ENCODE assay signal across 23 cellular contexts in genomic region chr21:45114072-45114471, GRCh38. TPM values are rescaled to one million over a fixed set of nuclear protein-coding genes. Genes with fewer than 3 reads are reported as not detected.
DNase-seq lines count a peak whose midpoint lies in the region; ATAC-seq, FAIRE-seq and TF ChIP-seq lines count a peak whose summit lies in the region.
"Had no signal": no experiment of that assay in that cellular context is flagged by ENCODE, and none has a peak within 500 bp of the region (broad histone marks: within the 10 kb centered on the region; RNA-seq: fewer than 3 reads in every experiment).

No MANE protein-coding gene starts in this region.

- TF ChIP-seq EP300 in HepG2 (IDR thresholded peaks at IDR 0.05; ENCODE audit: low read depth in 2 of 2, low read length in 2 of 2) = no peak
- TF ChIP-seq EP300 in HepG2 (CRISPR knock-in tag; IDR thresholded peaks at IDR 0.05; ENCODE audit: borderline replicate concordance) = no peak
- peak; percentile 60 for TF ChIP-seq EP300 in K562 (IDR thresholded peaks at IDR 0.05; ENCODE audit: low read length)

- BruUV-seq in HepG2 (replicated peaks; lab: Mats Ljungman, UMichigan) = no TSS peak
- no TSS peak for BruUV-seq in K562 (replicated peaks; lab: Mats Ljungman, UMichigan)

- H3K9ac ChIP-seq in HepG2 (ENCODE audit: insufficient read depth, low read depth, low read length) = no peak overlapping the region
- H3K9ac ChIP-seq in K562 (ENCODE audit: insufficient read depth in 1 of 2, low read depth in 2 of 2, low read length in 2 of 2) = no peak overlapping the region
- H3K9ac ChIP-seq in keratinocyte (ENCODE audit: control insufficient read depth, extremely low read depth, insufficient read depth, low read length) = no peak overlapping the region

- H3K79me2 ChIP-seq in HepG2 (ENCODE audit: insufficient read depth, low read length) (no peaks in the 10 kb centered on the region), K562 (ENCODE audit: control insufficient read depth, insufficient read depth, low read length) (peaks cover 12% of the 10 kb centered on the region; the same call in 2 of the 3 replicates), keratinocyte (ENCODE audit: control insufficient read depth, insufficient read depth, low read length) (peaks cover 18% of the 10 kb centered on the region)

- H3K9me3 ChIP-seq in HepG2 (ENCODE audit: low read length) = no peaks in the 10 kb centered on the region
- no peaks in the 10 kb centered on the region for H3K9me3 ChIP-seq in right lobe of liver
- no peaks in the 10 kb centered on the region for H3K9me3 ChIP-seq in K562 (replicated peaks; ENCODE audit: control insufficient read depth, insufficient read depth, low read depth, low read length)
- no peaks in the 10 kb centered on the region for H3K9me3 ChIP-seq in keratinocyte (ENCODE audit: control insufficient read depth, low read depth, low read length)
- H3K9me3 ChIP-seq in spleen = no peaks in the 10 kb centered on the region
- H3K9me3 ChIP-seq: ascending aorta, MG63 had no signal

- no peak for ATAC-seq in HepG2
- ATAC-seq in right lobe of liver = no peak
- no peak for ATAC-seq in K562
- ATAC-seq: natural killer cell, sciatic nerve had no signal

- DNase-seq in HepG2 (ENCODE audit: low spot score) (no peak), right lobe of liver (no peak), K562 (ENCODE audit: extremely low read depth in 1 of 4, low spot score in 3 of 4) (no peak), keratinocyte (ENCODE audit: low read depth, low spot score) (no peak), putamen (ENCODE audit: low spot score) (no peak), spleen (no peak), NCI-H146 treated with DMSO at 0.1 percent for 48 hours (lab: John Stamatoyannopoulos, UW; ENCODE audit: unreplicated experiment) (no peak)
- no peak for DNase-seq in activated CD4-positive, alpha-beta T cell treated with anti-CD3 and anti-CD28 coated beads, Interleukin-2, amount 50 U/mL, for 1 hour
- DNase-seq: activated B cell treated with CpG ODN at 0.5 μM for 24 hours; activated CD4-positive, alpha-beta memory T cell treated with anti-CD3 and anti-CD28 coated beads for 36 hours; activated CD8-positive, alpha-beta memory T cell treated with anti-CD3 and anti-CD28 coated beads, Interleukin-2, amount 50 U/mL, for 48 hours; CD8-positive, alpha-beta memory T cell; DMS53; GDM1; GOT3; MG63; natural killer cell; NCI-H1694; NCI-H69; trophoblast cell had no signal

- H3K36me3 ChIP-seq in HepG2 (replicated peaks in 1 of 2; ENCODE audit: control insufficient read depth in 1 of 2, insufficient read depth in 2 of 2, low read length in 2 of 2) (peaks cover 0 to 1% of the 10 kb centered on the region in 2 experiments; a peak in 2 of 5 replicates), right lobe of liver (no peaks in the 10 kb centered on the region), K562 (ENCODE audit: control insufficient read depth, insufficient read depth, low read length) (no peaks in the 10 kb centered on the region), keratinocyte (ENCODE audit: control insufficient read depth in 2 of 2, extremely low read depth in 1 of 2, insufficient read depth in 2 of 2, low read length in 2 of 2) (no peaks in the 10 kb centered on the region), spleen (no peaks in the 10 kb centered on the region)
- H3K36me3 ChIP-seq: MG63 had no signal

- POLR2A ChIA-PET in HepG2 (lab: Yijun Ruan, JAX) (no interaction called here), K562 (lab: Yijun Ruan, JAX) (interaction anchor here (0.7 to 1.5 kb wide), 3 partner anchors 9 to 747 kb away, joined by 3 to 4 read pairs (median 3); no protein-coding TSS in a partner anchor)

- TF ChIP-seq RAD21 in HepG2 (CRISPR knock-in tag; IDR thresholded peaks at IDR 0.05) (no peak), K562 (CRISPR knock-in tag; conservative IDR thresholded peaks at IDR 0.05 in 1 of 2, IDR thresholded peaks at IDR 0.05 in 1 of 2) (no peak)

- no peaks in the 10 kb centered on the region for H3K27me3 ChIP-seq in HepG2 (ENCODE audit: control insufficient read depth in 1 of 2, insufficient read depth in 2 of 2, low read length in 2 of 2)
- H3K27me3 ChIP-seq in right lobe of liver = no peaks in the 10 kb centered on the region
- H3K27me3 ChIP-seq in K562 (ENCODE audit: control insufficient read depth in 2 of 2, insufficient read depth in 2 of 2, low read length in 2 of 2) = no peaks in the 10 kb centered on the region
- H3K27me3 ChIP-seq in keratinocyte (ENCODE audit: control insufficient read depth, extremely low read depth, insufficient read depth, low read length) = no peaks in the 10 kb centered on the region
- H3K27me3 ChIP-seq in spleen (replicated peaks in 1 of 7) = no peaks in the 10 kb centered on the region
- H3K27me3 ChIP-seq: ascending aorta, MG63 had no signal

- CTCF ChIA-PET in HepG2 (lab: Yijun Ruan, JAX; ENCODE audit: low intra/inter-chr PET ratio, low total read pairs) = no interaction called here
- CTCF ChIA-PET in K562 (lab: Yijun Ruan, JAX; ENCODE audit: low intra/inter-chr PET ratio) = no interaction called here

- H3K4me1 ChIP-seq in HepG2 (ENCODE audit: insufficient read depth, low read length) (no peaks in the 10 kb centered on the region), right lobe of liver (no peaks in the 10 kb centered on the region), K562 (replicated peaks in 1 of 2; ENCODE audit: control insufficient read depth in 2 of 2, insufficient read depth in 2 of 2, low read length in 2 of 2) (peaks cover 15 to 43% of the 10 kb centered on the region in 2 experiments), keratinocyte (ENCODE audit: control insufficient read depth, extremely low read depth, insufficient read depth, low read length) (peaks cover 6% of the 10 kb centered on the region), spleen (peaks cover 45 to 88% (median 74%) of the 10 kb centered on the region in 6 donors)

- H4K20me1 ChIP-seq in HepG2 (ENCODE audit: insufficient read depth, low read length) (no peaks in the 10 kb centered on the region), K562 (replicated peaks; ENCODE audit: control insufficient read depth, insufficient read depth, low read length) (no peaks in the 10 kb centered on the region), keratinocyte (ENCODE audit: control insufficient read depth, extremely low read depth, insufficient read depth, low read length) (peaks cover 3% of the 10 kb centered on the region)

- no peaks in the 10 kb centered on the region for H3K9me1 ChIP-seq in K562 (ENCODE audit: control insufficient read depth, insufficient read depth, low read length)
- H3K9me1 ChIP-seq in keratinocyte (ENCODE audit: control insufficient read depth, extremely low read depth, insufficient read depth, low read length) = peaks cover 2% of the 10 kb centered on the region

- 100% methylated on average over 5 of the region's 5 CpGs for WGBS in HepG2 (ENCODE audit: low lambda C conversion rate)
- WGBS in right lobe of liver (ENCODE audit: insufficient coverage, low coverage, low lambda C conversion rate, missing lambda C conversion rate) = 64% methylated on average over 2 of the region's 5 CpGs
- WGBS in K562 (ENCODE audit: insufficient coverage, low coverage, missing lambda C conversion rate) = 69% methylated on average over 5 of the region's 5 CpGs
- 44 to 69% (median 51%) methylated on average over 5 of the region's 5 CpGs for WGBS in spleen, 5 donors

- H3K4me2 ChIP-seq in HepG2 (ENCODE audit: low read depth, low read length) (no peak overlapping the region), K562 (ENCODE audit: insufficient read depth, low read length) (no peak overlapping the region), keratinocyte (ENCODE audit: control insufficient read depth, extremely low read depth, insufficient read depth, low read depth, low read length) (no peak overlapping the region)

- TF ChIP-seq CTCF in HepG2 (CRISPR knock-in tag; IDR thresholded peaks at IDR 0.05) (no peak), right lobe of liver (IDR thresholded peaks at IDR 0.05) (no peak), K562 (IDR thresholded peaks at IDR 0.05 in 2 of 3, conservative IDR thresholded peaks at IDR 0.05 in 1 of 3; ENCODE audit: insufficient read depth in 2 of 3, low read depth in 1 of 3, low read length in 3 of 3) (no peak), keratinocyte (optimal IDR thresholded peaks at IDR 0.05 in 1 of 3, IDR thresholded peaks at IDR 0.05 in 1 of 3, conservative IDR thresholded peaks at IDR 0.05 in 1 of 3; ENCODE audit: extremely low read depth in 1 of 3, insufficient read depth in 2 of 3, low read length in 3 of 3) (no peak), spleen (IDR thresholded peaks at IDR 0.05 in 8 of 11, conservative IDR thresholded peaks at IDR 0.05 in 3 of 11) (no peak)

- dilution Hi-C loops in keratinocyte (cut with MboI; ENCODE audit: extremely low pct_ligation_motif_present, low sequenced_read_pairs) = no loop called here

- in situ Hi-C loops in HepG2 (cut with HindIII; ENCODE audit: extremely low pct_ligation_motif_present, low pct_unique_long_range_greater_than_20kb) = no loop called here
- in situ Hi-C loops in K562 (cut with MboI) = no loop called here

- FAIRE-seq in HepG2 (lab: Jason Lieb, UNC) = no peak
- peak; percentile 23 for FAIRE-seq in K562 (lab: Jason Lieb, UNC)
- FAIRE-seq in keratinocyte (lab: Jason Lieb, UNC) = peak; percentile 23

- H2AFZ ChIP-seq in HepG2 (ENCODE audit: low read length) (no peak overlapping the region), K562 (ENCODE audit: low read depth, low read length) (no peak overlapping the region), keratinocyte (ENCODE audit: control insufficient read depth, low read length) (no peak overlapping the region)

- no peak for TF ChIP-seq POLR2A in HepG2 (IDR thresholded peaks at IDR 0.05; ENCODE audit: insufficient read depth in 1 of 2, low read depth in 2 of 2, low read length in 2 of 2)
- no peak for TF ChIP-seq POLR2A in right lobe of liver (IDR thresholded peaks at IDR 0.05)
- no peak for TF ChIP-seq POLR2A in K562 (conservative IDR thresholded peaks at IDR 0.05)
- TF ChIP-seq POLR2A in spleen (IDR thresholded peaks at IDR 0.05) = no peak

- intact Hi-C loops in HepG2 (cut with micrococcal nuclease; ENCODE audit: unreplicated experiment) = no loop called here
- intact Hi-C loops in right lobe of liver (cut with DNase I) = no loop called here
- intact Hi-C loops in K562 (cut with micrococcal nuclease) = no loop called here
- intact Hi-C loops in spleen (cut with DNase I; ENCODE audit: low total_unique reads) = no loop called here

- H3K4me3 ChIP-seq in HepG2 (replicated peaks in 1 of 3; ENCODE audit: insufficient read depth in 1 of 3, low read depth in 2 of 3, low read length in 3 of 3) = no peak overlapping the region
- H3K4me3 ChIP-seq in right lobe of liver = no peak overlapping the region
- no peak overlapping the region for H3K4me3 ChIP-seq in K562
- H3K4me3 ChIP-seq in keratinocyte (ENCODE audit: control insufficient read depth in 2 of 3, extremely low read depth in 1 of 3, insufficient read depth in 2 of 3, low read depth in 1 of 3, low read length in 3 of 3) = no peak overlapping the region
- H3K4me3 ChIP-seq in spleen = no peak overlapping the region
- H3K4me3 ChIP-seq: ascending aorta, MG63 had no signal

- H3K27ac ChIP-seq in HepG2 (ENCODE audit: extremely low read length, insufficient read depth, low read length) (no peak overlapping the region), right lobe of liver (no peak overlapping the region), K562 (ENCODE audit: extremely low read depth, low read depth, low read length) (no peak overlapping the region), keratinocyte (ENCODE audit: control insufficient read depth, insufficient read depth, low read length) (no peak overlapping the region), spleen (peak overlapping the region in 3 of 8 donors; percentile 17 to 45 (median 26))
- H3K27ac ChIP-seq: ascending aorta, RWPE1 had no signal

RNA-seq across cellular contexts. Expression of gene ADARB1, which starts 39.7 kb away (rescaled TPM):
- total RNA-seq in HepG2 (2016; rRNA removed; fragmentation: Illumina TruSeq; extraction: Trizol) (9.2 and 10.0 TPM in 2 replicates), right lobe of liver (1 to 10 TPM; 4.7 to 9.9 (median 8.6) TPM), K562 (2014; rRNA removed) (7.7 and 9.1 TPM in 2 replicates), K562 (2014; rRNA removed; fragmentation: Illumina TruSeq; extraction: Trizol) (8.3 TPM in 2 replicates), K562 (2015; rRNA removed; fragmentation: Illumina TruSeq; extraction: Trizol) (6.4 and 7.1 TPM in 2 replicates), K562 (2021) (12.0 and 16.0 TPM in 2 replicates), spleen (10 to 100 TPM; 26.0 to 50.8 (median 34.7) TPM)
- total RNA-seq in HepG2 (2016; cell fraction: cytosol; rRNA removed; fragmentation: Illumina TruSeq; extraction: Trizol; ENCODE audit: low read depth) = 28.7 and 30.2 TPM in 2 replicates
- total RNA-seq in HepG2 (2016; cell fraction: insoluble cytoplasmic fraction; rRNA removed; fragmentation: Illumina TruSeq; extraction: Trizol) = 7.9 and 11.7 TPM in 2 replicates
- total RNA-seq in HepG2 (2016; cell fraction: membrane; rRNA removed; fragmentation: Illumina TruSeq; extraction: Trizol) = 20.0 and 20.9 TPM in 2 replicates
- total RNA-seq in HepG2 (2016; cell fraction: nucleus; rRNA removed; fragmentation: Illumina TruSeq; extraction: Trizol) = 8.5 and 10.4 TPM in 2 replicates
- polyA plus RNA-seq in HepG2 (2011; rRNA removed) (6.6 and 7.1 TPM in 2 replicates), K562 (2011; rRNA removed) (8.4 and 11.8 TPM in 2 replicates), K562 (2014; fragmentation: Illumina TruSeq; extraction: Trizol) (7.3 and 9.2 TPM in 2 replicates), K562 (2014; fragmentation: Nextera tagmentation; extraction: Ambion mirVana) (1 to 10 TPM; 7.1 to 8.1 TPM), K562 (2014; rRNA removed) (6.7 and 12.8 TPM in 2 replicates), keratinocyte (10.9 to 13.5 TPM (median 13.0 TPM) in 3 replicates), spleen (10 to 100 TPM in 2 of 3 donors, 1 to 10 TPM in 1; 9.1 to 16.9 (median 13.9) TPM)
- polyA plus RNA-seq in HepG2 (2011; cell fraction: cytosol; rRNA removed) = 4.2 and 4.4 TPM in 2 replicates
- 22.2 and 26.9 TPM in 2 replicates for polyA plus RNA-seq in HepG2 (2011; cell fraction: nucleus; rRNA removed)
- 5.3 and 7.8 TPM in 2 replicates for polyA plus RNA-seq in HepG2 (2012)
- 5.5 and 7.0 TPM in 2 replicates for polyA plus RNA-seq in HepG2 (2016; cell fraction: cytosol; fragmentation: Illumina TruSeq; extraction: Trizol; ENCODE audit: low read depth)
- polyA plus RNA-seq in HepG2 (2016; cell fraction: insoluble cytoplasmic fraction; fragmentation: Illumina TruSeq; extraction: Trizol; ENCODE audit: low read depth) = 6.8 and 8.6 TPM in 2 replicates
- 6.8 and 9.8 TPM in 2 replicates for polyA plus RNA-seq in HepG2 (2016; cell fraction: membrane; fragmentation: Illumina TruSeq; extraction: Trizol; ENCODE audit: low read depth)
- 23.5 and 27.1 TPM in 2 replicates for polyA plus RNA-seq in HepG2 (2016; cell fraction: nucleus; fragmentation: Illumina TruSeq; extraction: Trizol; ENCODE audit: insufficient read depth, low read depth)
- 15.4 and 123 TPM in 2 replicates for polyA minus RNA-seq in HepG2 (2011; rRNA and poly(A)+ RNA removed; ENCODE audit: low replicate concordance)
- 7.9 and 8.5 TPM in 2 replicates for polyA minus RNA-seq in HepG2 (2011; cell fraction: cytosol; rRNA and poly(A)+ RNA removed)
- polyA minus RNA-seq in HepG2 (2011; cell fraction: nucleus; rRNA and poly(A)+ RNA removed) = 16.2 and 17.0 TPM in 2 replicates
- 40.2 and 48.3 TPM in 2 replicates for total RNA-seq in K562 (2011; cell fraction: chromatin; rRNA removed; ENCODE audit: low replicate concordance)
- 29.0 and 30.4 TPM in 2 replicates for total RNA-seq in K562 (2011; cell fraction: nucleolus; rRNA removed)
- 24.6 and 33.4 TPM in 2 replicates for total RNA-seq in K562 (2011; cell fraction: nucleoplasm; rRNA removed)
- polyA plus RNA-seq in K562 (2011; cell fraction: cytosol; rRNA removed) = 6.6 and 7.4 TPM in 2 replicates
- 15.0 and 23.8 TPM in 2 replicates for polyA plus RNA-seq in K562 (2011; cell fraction: nucleus; rRNA removed)
- 7.5 and 8.1 TPM in 2 replicates for polyA plus RNA-seq in K562 (2012)
- polyA minus RNA-seq in K562 (2011; rRNA and poly(A)+ RNA removed) = 10.4 and 16.9 TPM in 2 replicates
- 12.7 and 15.3 TPM in 2 replicates for polyA minus RNA-seq in K562 (2011; cell fraction: cytosol; rRNA and poly(A)+ RNA removed)
- 13.3 and 18.3 TPM in 2 replicates for polyA minus RNA-seq in K562 (2011; cell fraction: nucleus; rRNA and poly(A)+ RNA removed)
- 7.1 TPM for polyA plus RNA-seq in keratinocyte (2011; ENCODE audit: low read depth)
- 9.4 and 10.5 TPM in 2 replicates for polyA plus RNA-seq in keratinocyte (2011; cell fraction: cytosol; rRNA removed)
- polyA plus RNA-seq in keratinocyte (2011; cell fraction: nucleus; rRNA removed) = 27.9 and 35.6 TPM in 2 replicates
- polyA plus RNA-seq in keratinocyte (2012; ENCODE audit: low replicate concordance) = 7.8 and 19.4 TPM in 2 replicates
- polyA minus RNA-seq in keratinocyte = 15.5 to 39.2 TPM (median 19.8 TPM) in 3 replicates
- polyA minus RNA-seq in keratinocyte (2011; cell fraction: cytosol; rRNA and poly(A)+ RNA removed) = 10.0 TPM
- polyA minus RNA-seq in keratinocyte (2011; cell fraction: nucleus; rRNA and poly(A)+ RNA removed) = 13.6 and 31.1 TPM in 2 replicates

Comparison
In these comparisons a context has a peak if more than half of its experiments do, and no peak if none do; other contexts are left out.
1. Of the 241 proteins assayed by ChIP-seq in both HepG2 and K562: peak only in HepG2: MNT; only in K562: CEBPB, CEBPG, EP300, ESRRA, FOSL1, MAFG and 2 more; in both: none; in neither: 231; mixed calls (peak in some experiments, not most) for 1.